Comparison of ENCODE assay signal across 8 cellular contexts in the genomic region with DNA sequence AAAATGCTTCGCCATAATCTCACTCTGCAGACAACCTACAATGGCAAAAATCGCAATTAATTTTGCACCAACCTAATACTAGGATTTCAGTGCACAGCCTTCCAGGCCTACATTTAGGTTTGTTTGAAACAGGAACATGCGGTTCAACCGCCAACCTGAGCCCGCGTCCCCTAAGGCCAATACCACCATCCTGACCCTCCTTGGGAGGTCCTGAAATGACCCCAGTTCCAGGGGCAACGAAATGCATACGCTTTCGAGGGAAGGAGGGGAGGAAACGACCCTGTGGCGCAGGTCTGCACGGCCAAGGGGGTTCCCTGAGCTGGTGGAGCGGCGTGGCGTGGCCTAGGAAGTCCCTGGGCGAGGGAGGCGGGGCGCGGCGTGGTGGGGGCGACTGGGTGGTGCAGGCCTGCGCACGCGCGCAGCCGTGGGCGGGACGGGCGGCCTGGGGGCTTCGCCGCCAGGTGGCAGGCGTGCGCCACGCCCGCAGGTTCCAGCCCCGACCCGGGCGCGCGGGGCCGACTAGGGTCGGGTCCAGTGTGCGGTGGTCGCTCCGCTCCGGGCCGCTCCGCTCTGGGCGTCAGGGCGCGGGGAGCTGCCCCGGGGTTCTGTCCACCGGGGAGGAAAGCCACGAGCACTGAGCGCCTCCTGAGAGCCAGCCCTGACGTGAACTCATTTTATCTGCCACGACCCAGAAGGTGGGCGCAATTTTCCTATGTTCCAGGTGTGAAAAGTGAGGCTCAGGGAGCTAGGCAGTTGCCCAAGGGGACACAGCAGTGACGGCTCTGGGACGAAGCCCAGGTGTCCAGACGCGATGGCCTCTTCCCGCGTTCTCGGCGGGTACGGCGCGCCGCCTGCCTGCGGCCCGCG.
DNase-seq lines count a peak whose midpoint lies in the region; ATAC-seq and TF ChIP-seq lines count a peak whose summit lies in the region.

No MANE protein-coding gene starts in this region.

- H3K9me3 ChIP-seq in colonic mucosa: no peaks in the 10 kb centered on the region

- H3K27me3 ChIP-seq in colonic mucosa: no peaks in the 10 kb centered on the region

- H3K27ac ChIP-seq in colonic mucosa: peak overlapping the region; percentile 79

- intact Hi-C loops in colonic mucosa (cut with DNase I): loop anchor here (5.0 to 10.0 kb wide), 3 partner anchors 214 to 564 kb away; no protein-coding TSS in a partner anchor

- peak; percentile 27 for TF ChIP-seq CTCF in AG09309 (IDR thresholded peaks at IDR 0.05; ENCODE audit: control insufficient read depth, insufficient read depth, low read depth, low read length, missing control alignments)
- peak; percentile 75 for TF ChIP-seq CTCF in colonic mucosa (IDR thresholded peaks at IDR 0.05)

- H3K9ac ChIP-seq in colonic mucosa (ENCODE audit: low read depth in 2 of 2, low read length in 2 of 2): peak overlapping the region; percentile 84 to 96

- DNase-seq in AG09309 (ENCODE audit: low read depth) (no peak), NCI-H510A (lab: John Stamatoyannopoulos, UW) (peak; percentile 44), colonic mucosa (peak; percentile 91), left lobe of liver (ENCODE audit: low spot score) (peak; percentile 89)
- DNase-seq in activated CD4-positive, alpha-beta T cell treated with anti-CD3 and anti-CD28 coated beads for 48 hours: peak; percentile 96
- peak; percentile 89 to 95 for DNase-seq in stimulated activated CD4-positive, alpha-beta T cell treated with anti-CD3 and anti-CD28 coated beads, Interleukin-2, amount 100 ng/mL, for 48 hours

- ATAC-seq in GM18907 (IDR thresholded peaks at IDR 0.05; ENCODE audit: unreplicated experiment) (peak; percentile 55), HG03139 (IDR thresholded peaks at IDR 0.05; ENCODE audit: unreplicated experiment) (peak; percentile 49), left lobe of liver (peak; percentile 95)

- peaks cover 14% of the 10 kb centered on the region for H3K4me1 ChIP-seq in colonic mucosa

- no peaks in the 10 kb centered on the region for H3K36me3 ChIP-seq in colonic mucosa

- H3K4me3 ChIP-seq in AG09309 (ENCODE audit: control insufficient read depth, low read depth, low read length) (peak overlapping the region; percentile 29), colonic mucosa (peak overlapping the region; percentile 69)
